In the genomic region with DNA sequence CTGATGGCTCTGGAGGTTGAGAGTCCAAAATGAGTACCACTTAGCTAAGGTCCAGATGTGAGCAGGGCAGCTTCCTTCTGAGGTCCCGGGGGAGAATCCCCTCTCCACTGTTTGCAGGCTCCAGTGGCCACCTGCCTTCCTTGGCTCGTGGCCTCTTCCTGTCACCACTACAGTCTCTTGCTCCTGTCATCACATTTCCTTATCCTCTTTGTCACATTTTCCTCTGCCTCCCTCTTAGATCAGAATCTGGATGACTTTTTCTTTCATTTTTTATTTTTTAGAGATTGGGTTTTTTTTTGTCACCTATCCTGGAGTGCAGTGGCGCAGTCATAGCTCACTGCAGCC, we compare ENCODE assay signal across 17 cellular contexts. TPM values are rescaled to one million over a fixed set of nuclear protein-coding genes. Genes with fewer than 3 reads are reported as not detected.
DNase-seq lines count a peak whose midpoint lies in the region; ATAC-seq and TF ChIP-seq lines count a peak whose summit lies in the region.
"Had no signal": no experiment of that assay in that cellular context is flagged by ENCODE, and none has a peak within 500 bp of the region (broad histone marks: within the 10 kb centered on the region; RNA-seq: fewer than 3 reads in every experiment).

No MANE protein-coding gene starts in this region.

- no peak for DNase-seq in activated CD8-positive, alpha-beta memory T cell treated with anti-CD3 and anti-CD28 coated beads, Interleukin-2, amount 10 ng/mL, durations not matched to agents 7 days and 5 days
- no peak for DNase-seq in activated CD8-positive, alpha-beta memory T cell treated with anti-CD3 and anti-CD28 coated beads for 24 hours
- DNase-seq in activated naive CD8-positive, alpha-beta T cell treated with anti-CD3 and anti-CD28 coated beads, Interleukin-2, amount 10 ng/mL, durations not matched to agents 7 days and 5 days = no peak
- DNase-seq in sigmoid colon = peak; percentile 4
- no peak for DNase-seq in CD8-positive, alpha-beta T cell
- no peak for DNase-seq in stimulated activated CD4-positive, alpha-beta T cell treated with anti-CD3 and anti-CD28 coated beads, Interleukin-15, amount 100 ng/mL, for 24 hours
- DNase-seq: activated effector memory CD4-positive, alpha-beta T cell treated with Interleukin-2 at 50 U/mL for 16 hours; Calu3; Karpas-422; naive thymus-derived CD4-positive, alpha-beta T cell; NCI-H1417 treated with DMSO at 0.1 percent for 48 hours; Right ventricle myocardium superior had no signal

- H3K36me3 Mint-ChIP-seq in activated CD8-positive, alpha-beta memory T cell treated with anti-CD3 and anti-CD28 coated beads, Interleukin-2, amount 10 ng/mL, durations not matched to agents 7 days and 5 days = peaks cover 5% of the 10 kb centered on the region
- peaks cover 11% of the 10 kb centered on the region for H3K36me3 Mint-ChIP-seq in activated naive CD8-positive, alpha-beta T cell treated with anti-CD3 and anti-CD28 coated beads, Interleukin-2, amount 10 ng/mL, durations not matched to agents 7 days and 5 days
- H3K36me3 Mint-ChIP-seq in CD8-positive, alpha-beta T cell = peaks cover 46% of the 10 kb centered on the region

- no peaks in the 10 kb centered on the region for H3K9me3 Mint-ChIP-seq in activated CD8-positive, alpha-beta memory T cell treated with anti-CD3 and anti-CD28 coated beads, Interleukin-2, amount 10 ng/mL, durations not matched to agents 7 days and 5 days (ENCODE audit: low read depth)
- H3K9me3 Mint-ChIP-seq in activated naive CD8-positive, alpha-beta T cell treated with anti-CD3 and anti-CD28 coated beads, Interleukin-2, amount 10 ng/mL, durations not matched to agents 7 days and 5 days = no peaks in the 10 kb centered on the region
- no peaks in the 10 kb centered on the region for H3K9me3 Mint-ChIP-seq in CD8-positive, alpha-beta T cell
- H3K9me3 Mint-ChIP-seq: dendritic cell treated with granulocyte-macrophage colony-stimulating factor and Interleukin-4, amounts not matched to agents 40 ng/mL and 50 ng/mL, for 4 days had no signal

- peak overlapping the region; percentile 15 for H3K27ac ChIP-seq in KOPT-K1 (ENCODE audit: low read depth, low read length, poor library complexity, severe bottlenecking)
- no peak overlapping the region for H3K27ac ChIP-seq in sigmoid colon
- H3K27ac ChIP-seq in CD8-positive, alpha-beta T cell (ENCODE audit: low read depth, low read length) = no peak overlapping the region

- POLR2A ChIA-PET in activated naive CD8-positive, alpha-beta T cell treated with anti-CD3 and anti-CD28 coated beads, Interleukin-2, amount 10 ng/mL, durations not matched to agents 7 days and 5 days (lab: Charles Lee) = no interaction called here
- POLR2A ChIA-PET in CD8-positive, alpha-beta T cell (lab: Charles Lee) = interaction anchor here (0.9 kb wide), 1 partner anchor 22 kb away, joined by 3 read pairs; no protein-coding TSS in a partner anchor

- no peaks in the 10 kb centered on the region for H3K27me3 ChIP-seq in sigmoid colon
- no peaks in the 10 kb centered on the region for H3K27me3 ChIP-seq in CD8-positive, alpha-beta T cell (ENCODE audit: insufficient read depth, low read length)
- H3K27me3 ChIP-seq: body of pancreas had no signal

- peaks cover 32% of the 10 kb centered on the region for H3K4me1 Mint-ChIP-seq in activated CD8-positive, alpha-beta memory T cell treated with anti-CD3 and anti-CD28 coated beads, Interleukin-2, amount 10 ng/mL, durations not matched to agents 7 days and 5 days
- peaks cover 19% of the 10 kb centered on the region for H3K4me1 Mint-ChIP-seq in activated naive CD8-positive, alpha-beta T cell treated with anti-CD3 and anti-CD28 coated beads, Interleukin-2, amount 10 ng/mL, durations not matched to agents 7 days and 5 days
- H3K4me1 Mint-ChIP-seq in CD8-positive, alpha-beta T cell (ENCODE audit: low read depth) = peaks cover 39% of the 10 kb centered on the region

- no peaks in the 10 kb centered on the region for H3K27me3 Mint-ChIP-seq in activated CD8-positive, alpha-beta memory T cell treated with anti-CD3 and anti-CD28 coated beads, Interleukin-2, amount 10 ng/mL, durations not matched to agents 7 days and 5 days
- no peaks in the 10 kb centered on the region for H3K27me3 Mint-ChIP-seq in activated naive CD8-positive, alpha-beta T cell treated with anti-CD3 and anti-CD28 coated beads, Interleukin-2, amount 10 ng/mL, durations not matched to agents 7 days and 5 days
- no peaks in the 10 kb centered on the region for H3K27me3 Mint-ChIP-seq in CD8-positive, alpha-beta T cell (ENCODE audit: low read depth)
- H3K27me3 Mint-ChIP-seq: dendritic cell treated with granulocyte-macrophage colony-stimulating factor and Interleukin-4, amounts not matched to agents 40 ng/mL and 50 ng/mL, for 4 days; naive thymus-derived CD4-positive, alpha-beta T cell had no signal

- H3K27ac Mint-ChIP-seq in activated CD8-positive, alpha-beta memory T cell treated with anti-CD3 and anti-CD28 coated beads, Interleukin-2, amount 10 ng/mL, durations not matched to agents 7 days and 5 days = peak overlapping the region; percentile 13
- peak overlapping the region; percentile 61 for H3K27ac Mint-ChIP-seq in activated naive CD8-positive, alpha-beta T cell treated with anti-CD3 and anti-CD28 coated beads, Interleukin-2, amount 10 ng/mL, durations not matched to agents 7 days and 5 days
- H3K27ac Mint-ChIP-seq in CD8-positive, alpha-beta T cell = no peak overlapping the region
- H3K27ac Mint-ChIP-seq: dendritic cell treated with granulocyte-macrophage colony-stimulating factor and Interleukin-4, amounts not matched to agents 40 ng/mL and 50 ng/mL, for 4 days had no signal

- H3K9me3 ChIP-seq in KOPT-K1 (ENCODE audit: insufficient read depth, low read length, poor library complexity, severe bottlenecking) (no peaks in the 10 kb centered on the region), sigmoid colon (no peaks in the 10 kb centered on the region)
- H3K9me3 ChIP-seq in CD8-positive, alpha-beta T cell (ENCODE audit: low read length) = no peaks in the 10 kb centered on the region
- H3K9me3 ChIP-seq: body of pancreas had no signal

- intact Hi-C loops in sigmoid colon (cut with DNase I) = no loop called here
- intact Hi-C loops in CD8-positive, alpha-beta T cell (cut with DNase I, micrococcal nuclease) = no loop called here

- ATAC-seq in activated CD8-positive, alpha-beta memory T cell treated with anti-CD3 and anti-CD28 coated beads, Interleukin-2, amount 10 ng/mL, durations not matched to agents 7 days and 5 days = no peak
- ATAC-seq in activated naive CD8-positive, alpha-beta T cell treated with anti-CD3 and anti-CD28 coated beads, Interleukin-2, amount 10 ng/mL, durations not matched to agents 7 days and 5 days (ENCODE audit: low read depth) = peak; percentile 45
- ATAC-seq in CD8-positive, alpha-beta T cell = no peak
- ATAC-seq in GM19463 (IDR thresholded peaks at IDR 0.05; ENCODE audit: unreplicated experiment) = no peak
- ATAC-seq: body of pancreas; GM12878; naive thymus-derived CD4-positive, alpha-beta T cell had no signal

- CTCF ChIA-PET in activated CD8-positive, alpha-beta memory T cell treated with anti-CD3 and anti-CD28 coated beads, Interleukin-2, amount 10 ng/mL, durations not matched to agents 7 days and 5 days (lab: Charles Lee) = interaction anchor here (1.6 kb wide), 1 partner anchor 111 kb away, joined by 3 read pairs; no protein-coding TSS in a partner anchor
- CTCF ChIA-PET in CD8-positive, alpha-beta T cell (lab: Charles Lee) = no interaction called here

- no peak overlapping the region for H3K4me3 ChIP-seq in sigmoid colon
- no peak overlapping the region for H3K4me3 ChIP-seq in CD8-positive, alpha-beta T cell (ENCODE audit: low read depth, low read length)
- H3K4me3 ChIP-seq: body of pancreas, GM12878 had no signal

- WGBS in sigmoid colon, 2 donors = 78 to 79% methylated on average over 3 of the region's 3 CpGs

- TF ChIP-seq CTCF in sigmoid colon (IDR thresholded peaks at IDR 0.05) = no peak
- no peak for TF ChIP-seq CTCF in CD8-positive, alpha-beta T cell (IDR thresholded peaks at IDR 0.05)

- no peak for TF ChIP-seq EP300 in sigmoid colon (IDR thresholded peaks at IDR 0.05)

- H3K4me3 Mint-ChIP-seq in activated CD8-positive, alpha-beta memory T cell treated with anti-CD3 and anti-CD28 coated beads, Interleukin-2, amount 10 ng/mL, durations not matched to agents 7 days and 5 days = no peak overlapping the region
- H3K4me3 Mint-ChIP-seq in activated naive CD8-positive, alpha-beta T cell treated with anti-CD3 and anti-CD28 coated beads, Interleukin-2, amount 10 ng/mL, durations not matched to agents 7 days and 5 days = no peak overlapping the region
- H3K4me3 Mint-ChIP-seq in CD8-positive, alpha-beta T cell = no peak overlapping the region
- H3K4me3 Mint-ChIP-seq: dendritic cell treated with granulocyte-macrophage colony-stimulating factor and Interleukin-4, amounts not matched to agents 40 ng/mL and 50 ng/mL, for 4 days; naive thymus-derived CD4-positive, alpha-beta T cell had no signal

- H3K4me1 ChIP-seq in sigmoid colon = peaks cover 0 to 27% (median 12%) of the 10 kb centered on the region in 4 donors
- peaks cover 13% of the 10 kb centered on the region for H3K4me1 ChIP-seq in CD8-positive, alpha-beta T cell (ENCODE audit: insufficient read depth, low read length)

- H3K36me3 ChIP-seq in KOPT-K1 (ENCODE audit: insufficient read depth, low read length) = peaks cover 53% of the 10 kb centered on the region
- peaks cover 0 to 17% (median 2%) of the 10 kb centered on the region in 4 donors for H3K36me3 ChIP-seq in sigmoid colon
- peaks cover 6% of the 10 kb centered on the region for H3K36me3 ChIP-seq in CD8-positive, alpha-beta T cell (ENCODE audit: insufficient read depth, low read length)

- no peak for TF ChIP-seq POLR2A in sigmoid colon (IDR thresholded peaks at IDR 0.05)

RNA-seq across cellular contexts. Expression of a gene that starts 46.9 kb away (rescaled TPM):
- total RNA-seq in activated CD8-positive, alpha-beta memory T cell treated with anti-CD3 and anti-CD28 coated beads, Interleukin-2, amount 10 ng/mL, durations not matched to agents 7 days and 5 days = 100 to 1,000 TPM; 206 to 209 TPM
- total RNA-seq in activated naive CD8-positive, alpha-beta T cell treated with anti-CD3 and anti-CD28 coated beads, Interleukin-2, amount 10 ng/mL, durations not matched to agents 7 days and 5 days = 100 to 1,000 TPM; 210 to 239 TPM
- 100 to 1,000 TPM in 1 of 4 donors, 10 to 100 TPM in 3; 59.6 to 101 (median 80.4) TPM for total RNA-seq in sigmoid colon
- 100 to 1,000 TPM in 1 of 3 donors, 10 to 100 TPM in 2; 43.2 to 113 (median 67.9) TPM for polyA plus RNA-seq in sigmoid colon
- 100 to 1,000 TPM; 146 to 149 TPM for total RNA-seq in CD8-positive, alpha-beta T cell
